Comparison of ENCODE assay signal across 27 cellular contexts in the genomic region with DNA sequence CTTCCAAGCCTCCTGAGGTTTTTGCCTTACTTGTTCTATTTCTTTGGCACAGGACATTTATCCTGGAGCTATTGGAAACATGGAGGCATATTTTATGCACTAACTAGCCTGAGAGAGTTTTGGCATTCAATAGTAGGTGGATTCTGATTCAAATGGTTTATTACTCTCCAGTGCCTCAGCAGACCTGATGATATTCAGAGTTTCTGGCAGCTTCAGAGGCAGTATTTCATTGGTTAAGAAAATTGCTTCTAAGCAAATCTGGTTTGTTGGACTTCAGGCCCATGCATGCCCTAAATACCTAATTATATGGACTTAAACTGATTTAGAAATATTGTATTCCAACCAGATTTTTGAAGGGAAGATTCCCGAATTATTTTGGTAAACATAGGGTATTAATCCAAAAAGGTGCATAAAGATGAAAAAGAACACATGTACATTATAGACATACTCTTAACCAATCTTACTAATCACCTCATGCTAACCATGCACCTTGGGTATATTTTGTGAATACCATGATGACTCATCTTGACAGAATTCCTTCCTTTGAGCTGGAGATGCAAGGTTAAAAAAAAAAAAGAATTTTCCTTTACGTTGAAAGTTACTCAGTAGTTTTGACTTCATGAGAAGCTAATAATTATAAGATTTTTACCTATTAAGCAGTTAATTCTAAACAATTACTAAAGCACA. TPM values are rescaled to one million over a fixed set of nuclear protein-coding genes. Genes with fewer than 3 reads are reported as not detected.
DNase-seq lines count a peak whose midpoint lies in the region; FAIRE-seq and TF ChIP-seq lines count a peak whose summit lies in the region.
"Had no signal": no experiment of that assay in that cellular context is flagged by ENCODE, and none has a peak within 500 bp of the region (broad histone marks: within the 10 kb centered on the region; RNA-seq: fewer than 3 reads in every experiment).

No MANE protein-coding gene starts in this region.

- CTCF ChIA-PET in PC-9 (lab: Charles Lee) (interaction anchor here (0.6 to 0.7 kb wide), 2 partner anchors 175 to 995 kb away, joined by 3 read pairs; no protein-coding TSS in a partner anchor), GM10248 (lab: Yijun Ruan, JAX) (interaction anchor here (1.1 to 1.2 kb wide), 2 partner anchors 89 to 142 kb away, joined by 3 to 4 read pairs; no protein-coding TSS in a partner anchor)

- POLR2A ChIA-PET in PC-9 (lab: Charles Lee; ENCODE audit: unreplicated experiment) (no interaction called here), GM10248 (lab: Yijun Ruan, JAX) (no interaction called here)

- H3K27ac ChIP-seq in PC-9 = peak overlapping the region; percentile 59
- H3K27ac ChIP-seq: BLaER1 treated with 17β-estradiol and CSF1 and Interleukin-3, amounts not matched to agents 10 nM and 100 nM; HL-60; upper lobe of right lung had no signal

- no peaks in the 10 kb centered on the region for H3K79me2 ChIP-seq in PC-9 (ENCODE audit: low read depth)

- TF ChIP-seq CTCF in PC-9 (conservative IDR thresholded peaks at IDR 0.05) (no peak), epithelial cell of esophagus (IDR thresholded peaks at IDR 0.05; ENCODE audit: insufficient read depth, low read depth, low read length, missing control alignments) (no peak), GM10248 (IDR thresholded peaks at IDR 0.05; ENCODE audit: control extremely low read depth, extremely low read depth, low read depth, missing control alignments) (no peak)

- no peaks in the 10 kb centered on the region for H3K36me3 ChIP-seq in PC-9 (ENCODE audit: low read depth)
- H3K36me3 ChIP-seq: BLaER1 treated with 17β-estradiol and CSF1 and Interleukin-3, amounts not matched to agents 10 nM and 100 nM; upper lobe of right lung had no signal

- BruUV-seq in PC-9 (replicated peaks; lab: Mats Ljungman, UMichigan) = no TSS peak

- no peak overlapping the region for H3K4me3 ChIP-seq in PC-9
- H3K4me3 ChIP-seq in epithelial cell of esophagus (ENCODE audit: low read length) = no peak overlapping the region
- H3K4me3 ChIP-seq: BLaER1 treated with 17β-estradiol and CSF1 and Interleukin-3, amounts not matched to agents 10 nM and 100 nM; upper lobe of right lung had no signal

- H3F3A ChIP-seq in PC-9 (ENCODE audit: insufficient read depth, low read depth) = peaks cover 13% of the 10 kb centered on the region

- peak overlapping the region; percentile 34 for H3K4me2 ChIP-seq in PC-9
- H3K4me2 ChIP-seq: BLaER1 treated with 17β-estradiol and CSF1 and Interleukin-3, amounts not matched to agents 10 nM and 100 nM had no signal

- no peaks in the 10 kb centered on the region for H3K27me3 ChIP-seq in PC-9 (ENCODE audit: insufficient read depth, low read depth)
- H3K27me3 ChIP-seq: BLaER1 treated with 17β-estradiol and CSF1 and Interleukin-3, amounts not matched to agents 10 nM and 100 nM; upper lobe of right lung had no signal

- no peak overlapping the region for H2AFZ ChIP-seq in PC-9

- H3K9me3 ChIP-seq in PC-9 (ENCODE audit: insufficient read depth, low read depth) = 0 out of 2 replicates have a peak, but pooled peaks cover 10% of the 10 kb centered on the region
- H3K9me3 ChIP-seq: upper lobe of right lung had no signal

- peak; percentile 52 for FAIRE-seq in GM19239 (lab: Jason Lieb, UNC)
- FAIRE-seq: GM12891, HepG2 had no signal

- DNase-seq in GM19239 (ENCODE audit: insufficient read length, low spot score) = no peak
- peak in 1 of 2 experiments; percentile 68 for DNase-seq in PC-9
- peak; percentile 77 for DNase-seq in epithelial cell of esophagus (ENCODE audit: low read depth)
- peak; percentile 9 for DNase-seq in non-pigmented ciliary epithelial cell (ENCODE audit: low read depth)
- no peak for DNase-seq in GM10248 (ENCODE audit: extremely low spot score)
- no peak for DNase-seq in activated CD8-positive, alpha-beta memory T cell treated with anti-CD3 and anti-CD28 coated beads, Interleukin-2, amount 50 U/mL, for 4 hours
- no peak for DNase-seq in superior temporal gyrus (ENCODE audit: extremely low spot score)
- no peak for DNase-seq in amygdala (lab: John Stamatoyannopoulos, UW)
- DNase-seq: activated CD4-positive, CD25-positive, alpha-beta regulatory T cell treated with anti-CD3 and anti-CD28 coated beads, Interleukin-2, amount 50 U/mL, for 72 hours; activated CD8-positive, alpha-beta T cell treated with anti-CD3 and anti-CD28 coated beads, Interleukin-2, amount 10 ng/mL, durations not matched to agents 7 days and 5 days; activated gamma-delta T cell treated with Interleukin-2 at 50 U/mL for 16 hours; activated naive CD8-positive, alpha-beta T cell treated with anti-CD3 and anti-CD28 coated beads, Interleukin-2, amount 50 U/mL, for 24 hours; activated T-cell treated with anti-CD3 and anti-CD28 coated beads for 4 hours; COR-L47; erythroblast; foreskin melanocyte; left colon; NCI-H1105; NCI-H1930; stimulated activated CD4-positive, alpha-beta T cell treated with anti-CD3 and anti-CD28 coated beads, Interleukin-4, amount 100 ng/mL, for 4 hours; substantia nigra; T-helper 17 cell; upper lobe of right lung had no signal

- peaks cover 22% of the 10 kb centered on the region for H3K4me1 ChIP-seq in PC-9 (replicated peaks; ENCODE audit: insufficient read depth)
- H3K4me1 ChIP-seq: BLaER1 treated with 17β-estradiol and CSF1 and Interleukin-3, amounts not matched to agents 10 nM and 100 nM; upper lobe of right lung had no signal

- H4K20me1 ChIP-seq in PC-9 (ENCODE audit: insufficient read depth) = no peaks in the 10 kb centered on the region
- H4K20me1 ChIP-seq: BLaER1 treated with 17β-estradiol and CSF1 and Interleukin-3, amounts not matched to agents 10 nM and 100 nM had no signal

- no peaks in the 10 kb centered on the region for H3K9me2 ChIP-seq in PC-9 (ENCODE audit: insufficient read depth)

- intact Hi-C loops in PC-9 (cut with micrococcal nuclease; ENCODE audit: unreplicated experiment) = no loop called here

RNA-seq across cellular contexts. Expression of gene KTN1, which starts 44.3 kb away (rescaled TPM):
- total RNA-seq in PC-9 (2021) = 188 and 250 TPM in 2 replicates

Comparison
In these comparisons a context has a peak if more than half of its experiments do, and no peak if none do; other contexts are left out.
1. DNase-seq: peak in epithelial cell of esophagus (single experiment) and non-pigmented ciliary epithelial cell (single experiment); none in GM19239 (single experiment), GM10248 (single experiment), activated CD8-positive, alpha-beta memory T cell treated with anti-CD3 and anti-CD28 coated beads, Interleukin-2, amount 50 U/mL, for 4 hours (single experiment), superior temporal gyrus (single experiment) and amygdala (0 of 56).